Comparison of ENCODE assay signal across 9 cellular contexts in the genomic region with DNA sequence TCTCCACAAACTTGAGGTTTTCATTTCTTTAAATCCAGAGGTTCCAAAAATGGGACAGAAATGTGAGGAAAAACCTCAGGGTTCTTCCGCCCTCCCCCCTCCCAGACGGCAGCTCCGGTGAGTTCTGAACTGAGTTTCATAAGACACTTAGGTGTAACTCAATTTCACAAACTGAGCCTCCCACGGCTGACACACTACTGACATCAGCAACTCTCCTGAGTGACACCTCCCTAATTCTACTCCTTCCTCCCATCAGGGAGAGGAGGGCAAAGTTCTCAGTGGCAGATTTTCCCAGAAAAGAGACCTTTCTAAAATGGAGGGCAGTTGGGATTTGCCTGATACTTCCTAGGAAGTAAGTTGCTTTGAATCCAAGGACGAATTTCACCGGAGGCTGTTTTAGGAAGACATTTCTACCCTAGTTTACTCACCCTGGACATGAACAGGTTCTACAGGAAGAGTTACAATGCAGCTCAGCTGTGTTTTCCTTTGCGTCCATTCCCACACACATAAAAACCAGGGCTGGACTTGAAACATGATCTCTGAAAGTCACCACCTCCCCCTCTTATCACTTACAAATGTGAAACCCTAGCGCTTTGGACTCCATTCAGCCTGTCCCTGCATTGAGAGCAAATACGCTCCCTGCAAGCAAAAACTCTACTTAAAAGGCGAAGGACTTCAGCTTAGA.
DNase-seq lines count a peak whose midpoint lies in the region; ATAC-seq and TF ChIP-seq lines count a peak whose summit lies in the region.
"Had no signal": no experiment of that assay in that cellular context is flagged by ENCODE, and none has a peak within 500 bp of the region (broad histone marks: within the 10 kb centered on the region; RNA-seq: fewer than 3 reads in every experiment).

No MANE protein-coding gene starts in this region.

- peak overlapping the region; percentile 0; the same call in 1 of the 2 replicates for H3K4me3 ChIP-seq in GM23338
- peak overlapping the region; percentile 47 to 62 (median 57) for H3K4me3 ChIP-seq in right lobe of liver

- H3K4me1 Mint-ChIP-seq in GM23338, result peaks cover 22% of the 10 kb centered on the region
- peaks cover 0 to 5% of the 10 kb centered on the region in 2 donors for H3K4me1 Mint-ChIP-seq in stimulated activated naive B cell treated with anti-CD40 and anti-IgM and Interleukin-4, amounts not matched to agents 10 μg/mL and 1 μg/mL and 100 μg/mL, for 72 hours

- peaks cover 28% of the 10 kb centered on the region for H3K4me1 ChIP-seq in GM23338 (ENCODE audit: insufficient read depth)
- H3K4me1 ChIP-seq in right lobe of liver, result peaks cover 0 to 17% (median 2%) of the 10 kb centered on the region in 4 donors

- H3K27ac ChIP-seq in GM23338 (ENCODE audit: low read depth), result no peak overlapping the region
- peak overlapping the region; percentile 46 for H3K27ac ChIP-seq in caudate nucleus (ENCODE audit: low read depth, low read length)
- H3K27ac ChIP-seq in right lobe of liver, result peak overlapping the region; percentile 53 to 93 (median 89)
- H3K27ac ChIP-seq: HL-60 had no signal

- ATAC-seq in GM23338 (peak; percentile 80), right lobe of liver (peak; percentile 83 to 90 (median 86))
- no peak for ATAC-seq in stimulated activated naive B cell treated with anti-CD40 and anti-IgM and Interleukin-4, amounts not matched to agents 10 μg/mL and 1 μg/mL and 100 μg/mL, for 72 hours (replicated peaks)

- no peaks in the 10 kb centered on the region for H3K27me3 Mint-ChIP-seq in GM23338 (ENCODE audit: insufficient read depth, low read depth, poor library complexity)
- no peaks in the 10 kb centered on the region for H3K27me3 Mint-ChIP-seq in stimulated activated naive B cell treated with anti-CD40 and anti-IgM and Interleukin-4, amounts not matched to agents 10 μg/mL and 1 μg/mL and 100 μg/mL, for 72 hours

- H3K36me3 Mint-ChIP-seq in GM23338 (ENCODE audit: low read depth), result no peaks in the 10 kb centered on the region
- no peaks in the 10 kb centered on the region for H3K36me3 Mint-ChIP-seq in stimulated activated naive B cell treated with anti-CD40 and anti-IgM and Interleukin-4, amounts not matched to agents 10 μg/mL and 1 μg/mL and 100 μg/mL, for 72 hours

- H3K79me2 ChIP-seq in GM23338 (replicated peaks; ENCODE audit: insufficient read depth), result no peaks in the 10 kb centered on the region

- WGBS in right lobe of liver (ENCODE audit: insufficient coverage, low coverage, low lambda C conversion rate, missing lambda C conversion rate), result 17% methylated on average over 10 of the region's 10 CpGs

- peak overlapping the region; percentile 31 for H3K4me3 Mint-ChIP-seq in GM23338
- H3K4me3 Mint-ChIP-seq in stimulated activated naive B cell treated with anti-CD40 and anti-IgM and Interleukin-4, amounts not matched to agents 10 μg/mL and 1 μg/mL and 100 μg/mL, for 72 hours, result no peak overlapping the region

- H4K20me1 ChIP-seq in GM23338 (replicated peaks; ENCODE audit: insufficient read depth), result no peaks in the 10 kb centered on the region

- intact Hi-C loops in right lobe of liver (cut with DNase I), result no loop called here

- no peaks in the 10 kb centered on the region for H3K27me3 ChIP-seq in GM23338 (ENCODE audit: insufficient read depth)
- no peaks in the 10 kb centered on the region for H3K27me3 ChIP-seq in right lobe of liver

- peak; percentile 80 for TF ChIP-seq POLR2A in right lobe of liver (IDR thresholded peaks at IDR 0.05)

- no peaks in the 10 kb centered on the region for H3K9me2 ChIP-seq in GM23338 (ENCODE audit: insufficient read depth)

- peak; percentile 62 for DNase-seq in GM23338 (ENCODE audit: low spot score)
- DNase-seq in RPMI8226, result peak; percentile 64
- DNase-seq in caudate nucleus (lab: John Stamatoyannopoulos, UW), result peak in 36 of 61 donors; percentile 6 to 86 (median 31)
- peak; percentile 54 to 86 (median 71) for DNase-seq in right lobe of liver
- peak; percentile 15 to 35 for DNase-seq in stimulated activated CD8-positive, alpha-beta memory T cell treated with anti-CD3 and anti-CD28 coated beads, Interleukin-7, amount 100 ng/mL, for 4 hours (ENCODE audit: low read depth in 2 of 2)
- no peak for DNase-seq in activated gamma-delta T cell treated with Interleukin-2 at 50 U/mL for 16 hours
- no peak for DNase-seq in stimulated activated naive B cell treated with anti-CD40 and anti-IgM and Interleukin-4, amounts not matched to agents 10 μg/mL and 1 μg/mL and 100 μg/mL, for 72 hours
- DNase-seq in COR-L47 (lab: John Stamatoyannopoulos, UW), result no peak

- H3K9me3 Mint-ChIP-seq in GM23338, result no peaks in the 10 kb centered on the region
- H3K9me3 Mint-ChIP-seq in stimulated activated naive B cell treated with anti-CD40 and anti-IgM and Interleukin-4, amounts not matched to agents 10 μg/mL and 1 μg/mL and 100 μg/mL, for 72 hours, result no peaks in the 10 kb centered on the region

- TF ChIP-seq CTCF in GM23338 (conservative IDR thresholded peaks at IDR 0.05; ENCODE audit: low read depth in 2 of 2) (no peak), right lobe of liver (IDR thresholded peaks at IDR 0.05) (no peak)

- peak overlapping the region; percentile 1; the same call in 1 of the 2 replicates for H2AFZ ChIP-seq in GM23338

- peak overlapping the region; percentile 74 for H3K27ac Mint-ChIP-seq in GM23338
- H3K27ac Mint-ChIP-seq in stimulated activated naive B cell treated with anti-CD40 and anti-IgM and Interleukin-4, amounts not matched to agents 10 μg/mL and 1 μg/mL and 100 μg/mL, for 72 hours, result no peak overlapping the region

- H3F3A ChIP-seq in GM23338 (replicated peaks; ENCODE audit: low read depth), result no peaks in the 10 kb centered on the region

- peak overlapping the region; percentile 5 for H3K4me2 ChIP-seq in GM23338

- no peaks in the 10 kb centered on the region for H3K9me3 ChIP-seq in right lobe of liver

- H3K36me3 ChIP-seq in GM23338 (ENCODE audit: insufficient read depth) (no peaks in the 10 kb centered on the region), right lobe of liver (peaks cover 0 to 23% (median 0%) of the 10 kb centered on the region in 4 donors)

TF ChIP-seq in GM23338, 12 proteins besides CTCF, POLR2A, EP300 and RAD21 (continues in another document):
- no peak for TF ChIP-seq STAT1 (IDR thresholded peaks at IDR 0.05; ENCODE audit: unreplicated experiment)
- no peak for TF ChIP-seq POLR2AphosphoS5 (IDR thresholded peaks at IDR 0.05; ENCODE audit: low read depth)
- no peak for TF ChIP-seq CREB1 (CRISPR knock-in tag; IDR thresholded peaks at IDR 0.05; ENCODE audit: low read depth)
- TF ChIP-seq, protein P1, sequence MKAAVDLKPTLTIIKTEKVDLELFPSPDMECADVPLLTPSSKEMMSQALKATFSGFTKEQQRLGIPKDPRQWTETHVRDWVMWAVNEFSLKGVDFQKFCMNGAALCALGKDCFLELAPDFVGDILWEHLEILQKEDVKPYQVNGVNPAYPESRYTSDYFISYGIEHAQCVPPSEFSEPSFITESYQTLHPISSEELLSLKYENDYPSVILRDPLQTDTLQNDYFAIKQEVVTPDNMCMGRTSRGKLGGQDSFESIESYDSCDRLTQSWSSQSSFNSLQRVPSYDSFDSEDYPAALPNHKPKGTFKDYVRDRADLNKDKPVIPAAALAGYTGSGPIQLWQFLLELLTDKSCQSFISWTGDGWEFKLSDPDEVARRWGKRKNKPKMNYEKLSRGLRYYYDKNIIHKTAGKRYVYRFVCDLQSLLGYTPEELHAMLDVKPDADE (IDR thresholded peaks at IDR 0.05), result no peak
- no peak for TF ChIP-seq ZNF114 (CRISPR knock-in tag; IDR thresholded peaks at IDR 0.05)
- TF ChIP-seq JUNB (IDR thresholded peaks at IDR 0.05; ENCODE audit: unreplicated experiment), result no peak
- TF ChIP-seq NANOG (IDR thresholded peaks at IDR 0.05; ENCODE audit: borderline replicate concordance), result no peak
- no peak for TF ChIP-seq EZH2phosphoT487 (IDR thresholded peaks at IDR 0.05; ENCODE audit: unreplicated experiment)
- TF ChIP-seq, protein P2, sequence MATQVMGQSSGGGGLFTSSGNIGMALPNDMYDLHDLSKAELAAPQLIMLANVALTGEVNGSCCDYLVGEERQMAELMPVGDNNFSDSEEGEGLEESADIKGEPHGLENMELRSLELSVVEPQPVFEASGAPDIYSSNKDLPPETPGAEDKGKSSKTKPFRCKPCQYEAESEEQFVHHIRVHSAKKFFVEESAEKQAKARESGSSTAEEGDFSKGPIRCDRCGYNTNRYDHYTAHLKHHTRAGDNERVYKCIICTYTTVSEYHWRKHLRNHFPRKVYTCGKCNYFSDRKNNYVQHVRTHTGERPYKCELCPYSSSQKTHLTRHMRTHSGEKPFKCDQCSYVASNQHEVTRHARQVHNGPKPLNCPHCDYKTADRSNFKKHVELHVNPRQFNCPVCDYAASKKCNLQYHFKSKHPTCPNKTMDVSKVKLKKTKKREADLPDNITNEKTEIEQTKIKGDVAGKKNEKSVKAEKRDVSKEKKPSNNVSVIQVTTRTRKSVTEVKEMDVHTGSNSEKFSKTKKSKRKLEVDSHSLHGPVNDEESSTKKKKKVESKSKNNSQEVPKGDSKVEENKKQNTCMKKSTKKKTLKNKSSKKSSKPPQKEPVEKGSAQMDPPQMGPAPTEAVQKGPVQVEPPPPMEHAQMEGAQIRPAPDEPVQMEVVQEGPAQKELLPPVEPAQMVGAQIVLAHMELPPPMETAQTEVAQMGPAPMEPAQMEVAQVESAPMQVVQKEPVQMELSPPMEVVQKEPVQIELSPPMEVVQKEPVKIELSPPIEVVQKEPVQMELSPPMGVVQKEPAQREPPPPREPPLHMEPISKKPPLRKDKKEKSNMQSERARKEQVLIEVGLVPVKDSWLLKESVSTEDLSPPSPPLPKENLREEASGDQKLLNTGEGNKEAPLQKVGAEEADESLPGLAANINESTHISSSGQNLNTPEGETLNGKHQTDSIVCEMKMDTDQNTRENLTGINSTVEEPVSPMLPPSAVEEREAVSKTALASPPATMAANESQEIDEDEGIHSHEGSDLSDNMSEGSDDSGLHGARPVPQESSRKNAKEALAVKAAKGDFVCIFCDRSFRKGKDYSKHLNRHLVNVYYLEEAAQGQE (IDR thresholded peaks at IDR 0.05; ENCODE audit: unreplicated experiment), result no peak

Comparison
In these comparisons a context has a peak if more than half of its experiments do, and no peak if none do; other contexts are left out.
1. ATAC-seq: peak in GM23338 (single experiment) and right lobe of liver (4 of 4); none in stimulated activated naive B cell treated with anti-CD40 and anti-IgM and Interleukin-4, amounts not matched to agents 10 μg/mL and 1 μg/mL and 100 μg/mL, for 72 hours (0 of 2).
2. DNase-seq: peak in GM23338 (single experiment), RPMI8226 (single experiment), caudate nucleus (36 of 61), right lobe of liver (3 of 3) and stimulated activated CD8-positive, alpha-beta memory T cell treated with anti-CD3 and anti-CD28 coated beads, Interleukin-7, amount 100 ng/mL, for 4 hours (2 of 2); none in activated gamma-delta T cell treated with Interleukin-2 at 50 U/mL for 16 hours (single experiment), stimulated activated naive B cell treated with anti-CD40 and anti-IgM and Interleukin-4, amounts not matched to agents 10 μg/mL and 1 μg/mL and 100 μg/mL, for 72 hours (single experiment) and COR-L47 (single experiment).